11 cellular contexts compared by ENCODE assay signal in the genomic region with DNA sequence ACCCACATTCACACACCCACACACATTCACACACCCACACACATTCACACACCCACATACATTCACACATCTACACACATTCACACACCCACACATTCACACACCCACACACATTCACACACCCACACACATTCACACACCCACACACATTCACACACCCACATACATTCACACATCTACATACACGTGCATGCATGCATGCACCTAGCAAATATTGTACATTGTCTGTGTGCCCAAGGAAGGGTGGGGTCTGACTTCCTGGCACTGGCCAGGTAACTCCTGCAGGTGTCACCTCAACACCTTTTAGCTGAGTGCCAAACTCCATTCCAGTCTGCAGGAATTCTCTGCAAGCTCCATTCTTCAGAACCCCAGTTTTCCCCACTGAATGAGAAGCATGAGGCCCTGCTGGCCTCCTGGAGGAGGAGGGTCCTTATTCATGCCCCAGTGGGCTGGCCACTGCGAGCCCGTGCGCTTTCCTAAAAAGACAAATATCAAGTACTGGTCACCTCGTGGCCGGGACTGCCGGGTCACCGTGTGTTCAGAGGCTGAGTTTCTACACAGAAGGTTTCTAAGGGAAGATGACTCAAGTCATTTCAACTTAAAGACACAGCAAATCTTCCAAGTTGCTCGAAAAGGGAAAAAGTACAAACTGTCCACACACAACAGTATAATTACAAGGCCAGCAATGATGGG.
DNase-seq lines count a peak whose midpoint lies in the region; ATAC-seq and TF ChIP-seq lines count a peak whose summit lies in the region.
"Had no signal": no experiment of that assay in that cellular context is flagged by ENCODE, and none has a peak within 500 bp of the region (broad histone marks: within the 10 kb centered on the region; RNA-seq: fewer than 3 reads in every experiment).

No MANE protein-coding gene starts in this region.

- peaks cover 0 to 14% (median 0%) of the 10 kb centered on the region in 3 donors for H3K36me3 Mint-ChIP-seq in immature natural killer cell

- H3K4me1 ChIP-seq in BLaER1 treated with 17β-estradiol and CSF1 and Interleukin-3, amounts not matched to agents 10 nM and 100 nM, result peaks cover 88 to 100% (median 94%) of the 10 kb centered on the region in 10 experiments
- peaks cover 100% of the 10 kb centered on the region for H3K4me1 ChIP-seq in DND-41 (ENCODE audit: insufficient read depth, low read length)

- H3K27me3 ChIP-seq in BLaER1 treated with 17β-estradiol and CSF1 and Interleukin-3, amounts not matched to agents 10 nM and 100 nM, result peaks cover 0 to 42% (median 4%) of the 10 kb centered on the region in 11 experiments; a peak in 6 of 22 replicates
- no peaks in the 10 kb centered on the region for H3K27me3 ChIP-seq in DND-41 (ENCODE audit: insufficient read depth, low read length, poor library complexity)

- ATAC-seq in DND-41 (ENCODE audit: insufficient read depth, low read depth) (no peak), GM19395 (IDR thresholded peaks at IDR 0.05; ENCODE audit: unreplicated experiment) (no peak)

- peaks cover 8 to 21% (median 21%) of the 10 kb centered on the region in 3 donors for H3K27me3 Mint-ChIP-seq in immature natural killer cell (ENCODE audit: low read depth in 3 of 3)

- H3K79me2 ChIP-seq in DND-41 (ENCODE audit: insufficient read depth, low read length), result peaks cover 99% of the 10 kb centered on the region

- DNase-seq in DND-41 (no peak), immature natural killer cell (no peak), NCI-H128 (lab: John Stamatoyannopoulos, UW; ENCODE audit: unreplicated experiment) (no peak), NCI-H524 treated with DMSO at 0.1 percent for 48 hours (lab: John Stamatoyannopoulos, UW) (no peak)
- no peak for DNase-seq in stimulated activated CD8-positive, alpha-beta memory T cell treated with anti-CD3 and anti-CD28 coated beads, Interleukin-4, amount 100 ng/mL, for 48 hours
- DNase-seq: erythroblast; NCI-H2171 treated with DMSO at 0.1 percent for 48 hours; stimulated activated CD4-positive, alpha-beta T cell treated with anti-CD3 and anti-CD28 coated beads, Interleukin-2, amount 100 ng/mL, for 48 hours had no signal

- H3K4me2 ChIP-seq in BLaER1 treated with 17β-estradiol and CSF1 and Interleukin-3, amounts not matched to agents 10 nM and 100 nM, result peak overlapping the region; percentile 87 to 99 (median 98)
- peak overlapping the region; percentile 73 for H3K4me2 ChIP-seq in DND-41 (ENCODE audit: insufficient read depth, low read length)

- peak overlapping the region in 1 of 11 experiments; percentile 10; a peak in 1 of 22 replicates for H3K27ac ChIP-seq in BLaER1 treated with 17β-estradiol and CSF1 and Interleukin-3, amounts not matched to agents 10 nM and 100 nM
- H3K27ac ChIP-seq in DND-41 (ENCODE audit: low read length) (peak overlapping the region; percentile 94), VCaP (peak overlapping the region; percentile 99)

- peak overlapping the region; percentile 74 to 99 (median 96) for H3K27ac Mint-ChIP-seq in immature natural killer cell

- H3K9ac ChIP-seq in BLaER1 treated with 17β-estradiol and CSF1 and Interleukin-3, amounts not matched to agents 10 nM and 100 nM, result no peak overlapping the region; a peak in 1 of 22 replicates
- peak overlapping the region; percentile 59 for H3K9ac ChIP-seq in DND-41 (ENCODE audit: low read depth, low read length)

- H2AFZ ChIP-seq in DND-41 (ENCODE audit: low read depth, low read length), result no peak overlapping the region

- peaks cover 0 to 4% (median 0%) of the 10 kb centered on the region in 11 experiments; a peak in 1 of 22 replicates for H3K36me3 ChIP-seq in BLaER1 treated with 17β-estradiol and CSF1 and Interleukin-3, amounts not matched to agents 10 nM and 100 nM
- peaks cover 70% of the 10 kb centered on the region for H3K36me3 ChIP-seq in DND-41 (ENCODE audit: insufficient read depth, low read length)

- H3K4me3 Mint-ChIP-seq in immature natural killer cell, result peak overlapping the region; percentile 12 to 98 (median 98)

- no peaks in the 10 kb centered on the region for H3K9me3 ChIP-seq in BLaER1 treated with 17β-estradiol and CSF1 and Interleukin-3, amounts not matched to agents 10 nM and 100 nM (replicated peaks in 1 of 11)
- no peaks in the 10 kb centered on the region for H3K9me3 ChIP-seq in DND-41 (ENCODE audit: insufficient read depth, low read length, severe bottlenecking)

- no peak overlapping the region for H3K4me3 ChIP-seq in BLaER1 treated with 17β-estradiol and CSF1 and Interleukin-3, amounts not matched to agents 10 nM and 100 nM
- H3K4me3 ChIP-seq in DND-41 (ENCODE audit: low read depth in 1 of 2, low read length in 2 of 2), result peak overlapping the region in 1 of 2 experiments; percentile 41; a peak in 2 of 4 replicates

- no peaks in the 10 kb centered on the region for H3K9me3 Mint-ChIP-seq in immature natural killer cell

- peaks cover 64 to 88% of the 10 kb centered on the region in 2 donors for H3K4me1 Mint-ChIP-seq in immature natural killer cell

- H4K20me1 ChIP-seq in BLaER1 treated with 17β-estradiol and CSF1 and Interleukin-3, amounts not matched to agents 10 nM and 100 nM, result peaks cover 70 to 100% (median 98%) of the 10 kb centered on the region in 11 experiments; a peak in 21 of 22 replicates
- peaks cover 94% of the 10 kb centered on the region for H4K20me1 ChIP-seq in DND-41 (ENCODE audit: insufficient read depth, low read length)

- TF ChIP-seq CTCF in DND-41 (IDR thresholded peaks at IDR 0.05; ENCODE audit: borderline replicate concordance, extremely low read depth, low read length, poor library complexity, severe bottlenecking) (no peak), VCaP (conservative IDR thresholded peaks at IDR 0.05) (peak; percentile 41; the same call in 1 of the 2 replicates)
